ENCODE assay signal across 22 cellular contexts in the genomic region with DNA sequence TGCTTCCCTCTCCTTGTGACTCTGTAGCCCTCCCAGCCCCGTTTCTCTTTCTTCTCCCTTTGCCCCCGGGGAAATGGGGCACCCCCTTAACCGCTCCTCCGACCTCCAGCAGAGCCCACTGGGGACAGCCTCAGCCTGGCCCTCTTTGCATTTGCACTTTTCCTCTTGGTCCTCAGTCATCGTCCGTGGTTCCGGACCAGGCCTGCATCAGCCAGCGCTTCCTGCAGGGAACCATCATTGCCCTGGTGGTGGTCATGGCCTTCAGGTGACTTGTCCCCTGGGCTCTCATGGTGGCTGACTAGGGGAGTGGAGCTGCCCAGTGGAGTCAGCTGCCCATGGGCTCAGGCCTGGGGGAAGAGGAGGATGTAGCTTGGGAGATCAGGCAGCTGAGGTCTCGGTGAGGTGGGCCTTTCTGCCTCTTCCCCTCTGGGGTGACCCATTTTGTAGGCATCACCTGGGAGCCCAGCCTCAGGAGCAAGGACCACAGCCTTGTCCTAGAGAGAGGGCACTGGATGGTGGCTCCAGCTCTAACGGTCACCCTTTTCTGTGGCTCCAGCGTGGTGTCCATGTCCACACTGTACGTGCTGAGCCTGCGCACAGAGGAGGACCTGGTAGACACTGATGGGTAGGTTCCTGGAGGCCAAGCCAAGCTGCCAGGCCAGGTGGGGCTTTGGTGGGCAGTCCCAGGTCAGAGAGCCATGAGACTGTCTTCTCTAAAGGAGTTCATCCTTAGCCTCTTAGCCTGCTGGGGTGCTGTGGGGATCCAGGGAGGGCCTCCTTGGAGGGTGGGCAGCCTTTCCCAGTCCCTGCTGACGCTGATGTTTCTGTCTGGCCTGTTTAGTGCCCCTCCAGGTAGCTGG.
"Had no signal": no experiment of that assay in that cellular context is flagged by ENCODE, and none has a peak within 500 bp of the region (broad histone marks: within the 10 kb centered on the region; RNA-seq: fewer than 3 reads in every experiment).

No MANE protein-coding gene starts in this region.

- H3K27ac ChIP-seq: cardiac muscle cell, foreskin keratinocyte, spleen, suprapubic skin, transverse colon, uterus had no signal

- H3K9me3 ChIP-seq: spleen, suprapubic skin, transverse colon, uterus had no signal

- H3K4me1 ChIP-seq: foreskin keratinocyte, uterus had no signal

- H3K27me3 ChIP-seq: cardiac muscle cell, suprapubic skin, transverse colon, uterus had no signal

- H3K27me3 Mint-ChIP-seq: activated naive CD8-positive, alpha-beta T cell; progenitor cell of endocrine pancreas had no signal

- ATAC-seq: activated CD8-positive, alpha-beta T cell treated with anti-CD3 and anti-CD28 coated beads, Interleukin-2, amount 10 ng/mL, durations not matched to agents 7 days and 5 days; foreskin keratinocyte; left ventricle myocardium superior; stimulated activated naive CD8-positive, alpha-beta T cell treated with anti-CD3 and anti-CD28 coated beads, Interleukin-15, amount 100 ng/mL, for 72 hours had no signal

- DNase-seq: activated CD4-positive, alpha-beta T cell treated with anti-CD3 and anti-CD28 coated beads for 1 hour; activated CD4-positive, alpha-beta T cell treated with anti-CD3 and anti-CD28 coated beads, Interleukin-2, amount 50 U/mL, for 1 hour; activated CD8-positive, alpha-beta T cell treated with anti-CD3 and anti-CD28 coated beads, Interleukin-2, amount 10 ng/mL, durations not matched to agents 7 days and 5 days; activated gamma-delta T cell treated with Interleukin-2 at 50 U/mL for 16 hours; dermis blood vessel endothelial cell; effector CD8-positive, alpha-beta T cell; erythroblast; foreskin keratinocyte; immature natural killer cell; left ventricle myocardium superior; retina; stimulated activated CD4-positive, alpha-beta T cell treated with anti-CD3 and anti-CD28 coated beads, Interleukin-4, amount 100 ng/mL, for 1 hour; stimulated activated naive CD8-positive, alpha-beta T cell treated with anti-CD3 and anti-CD28 coated beads, Interleukin-15, amount 100 ng/mL, for 72 hours; T-helper 9 cell; transverse colon; uterus had no signal

- H3K4me3 ChIP-seq: cardiac muscle cell, spleen, suprapubic skin, transverse colon, uterus had no signal

- H3K9me3 Mint-ChIP-seq: immature natural killer cell; memory B cell; stimulated activated naive CD8-positive, alpha-beta T cell treated with anti-CD3 and anti-CD28 coated beads, Interleukin-15, amount 100 ng/mL, for 72 hours had no signal

- H3K36me3 Mint-ChIP-seq: activated naive CD8-positive, alpha-beta T cell had no signal

- H3K4me3 Mint-ChIP-seq: activated CD8-positive, alpha-beta T cell treated with anti-CD3 and anti-CD28 coated beads, Interleukin-2, amount 10 ng/mL, durations not matched to agents 7 days and 5 days; activated naive CD8-positive, alpha-beta T cell; immature natural killer cell; memory B cell; stimulated activated naive CD8-positive, alpha-beta T cell treated with anti-CD3 and anti-CD28 coated beads, Interleukin-15, amount 100 ng/mL, for 72 hours had no signal

- H3K36me3 ChIP-seq: transverse colon, uterus had no signal

- H3K27ac Mint-ChIP-seq: activated naive CD8-positive, alpha-beta T cell; immature natural killer cell; memory B cell; progenitor cell of endocrine pancreas; stimulated activated naive CD8-positive, alpha-beta T cell treated with anti-CD3 and anti-CD28 coated beads, Interleukin-15, amount 100 ng/mL, for 72 hours had no signal
